ENCODE assay signal across 7 cellular contexts in genomic region chr18:62523255-62523588, GRCh38. TPM values are rescaled to one million over a fixed set of nuclear protein-coding genes. Genes with fewer than 3 reads are reported as not detected.
DNase-seq lines count a peak whose midpoint lies in the region; ATAC-seq, FAIRE-seq and TF ChIP-seq lines count a peak whose summit lies in the region.

No MANE protein-coding gene starts in this region.

- no peak overlapping the region for H2BK120ac ChIP-seq in H9 (ENCODE audit: low read depth, low read length, poor library complexity, severe bottlenecking)

- H3K23ac ChIP-seq in H9 (ENCODE audit: insufficient read length, low read depth, low read length) = no peak overlapping the region

- no peak overlapping the region for H4K5ac ChIP-seq in H9 (ENCODE audit: insufficient read length, low read depth, low read length)

- H3K9me1 ChIP-seq in keratinocyte (ENCODE audit: control insufficient read depth, extremely low read depth, insufficient read depth, low read length) = no peaks in the 10 kb centered on the region

- TF ChIP-seq CTCF in H9 (conservative IDR thresholded peaks at IDR 0.05) = no peak
- TF ChIP-seq CTCF in keratinocyte (optimal IDR thresholded peaks at IDR 0.05 in 1 of 3, IDR thresholded peaks at IDR 0.05 in 1 of 3, conservative IDR thresholded peaks at IDR 0.05 in 1 of 3; ENCODE audit: extremely low read depth in 1 of 3, insufficient read depth in 2 of 3, low read length in 3 of 3) = no peak

- no peaks in the 10 kb centered on the region for H3K79me1 ChIP-seq in H9 (ENCODE audit: insufficient read depth, low read depth, low read length, poor library complexity, severe bottlenecking)

- H3K4me2 ChIP-seq in H9 (ENCODE audit: insufficient read depth, insufficient read length, low read length) = peak overlapping the region; percentile 83
- H3K4me2 ChIP-seq in keratinocyte (ENCODE audit: control insufficient read depth, extremely low read depth, insufficient read depth, low read depth, low read length) = no peak overlapping the region

- CTCF ChIA-PET in activated CD4-positive, alpha-beta memory T cell treated with anti-CD3 and anti-CD28 coated beads for 36 hours (lab: Charles Lee) = interaction anchor here (1.0 to 2.3 kb wide), 3 partner anchors 61 to 98 kb away, joined by 4 to 20 read pairs (median 5); no protein-coding TSS in a partner anchor

- no peak overlapping the region for H2BK20ac ChIP-seq in H9 (ENCODE audit: low read depth, low read length, poor library complexity, severe bottlenecking)

- H2AK5ac ChIP-seq in H9 (ENCODE audit: insufficient read length, low read length) = no peak overlapping the region

- H3K36me3 ChIP-seq in keratinocyte (ENCODE audit: control insufficient read depth in 2 of 2, extremely low read depth in 1 of 2, insufficient read depth in 2 of 2, low read length in 2 of 2) = no peaks in the 10 kb centered on the region

- peaks cover 39% of the 10 kb centered on the region for H3K27me3 Mint-ChIP-seq in H9 (ENCODE audit: low read depth)
- no peaks in the 10 kb centered on the region for H3K27me3 Mint-ChIP-seq in activated CD4-positive, alpha-beta memory T cell treated with anti-CD3 and anti-CD28 coated beads for 36 hours

- no peak for ATAC-seq in HG03139 (IDR thresholded peaks at IDR 0.05; ENCODE audit: unreplicated experiment)

- no peaks in the 10 kb centered on the region for H3K9me3 ChIP-seq in H9 (ENCODE audit: control insufficient read depth, low read depth, low read length)
- no peaks in the 10 kb centered on the region for H3K9me3 ChIP-seq in keratinocyte (ENCODE audit: control insufficient read depth, low read depth, low read length)

- H3K9ac ChIP-seq in H9 (ENCODE audit: extremely low read depth, insufficient read length, low read length) (no peak overlapping the region), keratinocyte (ENCODE audit: control insufficient read depth, extremely low read depth, insufficient read depth, low read length) (peak overlapping the region; percentile 94)

- H3T11ph ChIP-seq in H9 (ENCODE audit: low read length) = no peak overlapping the region

- H3K27me3 ChIP-seq in H9 (ENCODE audit: insufficient read depth, low read length) (peaks cover 9% of the 10 kb centered on the region; the same call in 1 of the 2 replicates), keratinocyte (ENCODE audit: control insufficient read depth, extremely low read depth, insufficient read depth, low read length) (no peaks in the 10 kb centered on the region)

- H4K91ac ChIP-seq in H9 (ENCODE audit: insufficient read length, low read depth, low read length) = no peak overlapping the region

- H2BK15ac ChIP-seq in H9 (ENCODE audit: low read depth, low read length) = no peak overlapping the region

- H4K8ac ChIP-seq in H9 (replicated peaks; ENCODE audit: insufficient read length, low read depth, low read length) = no peak overlapping the region

- H3K18ac ChIP-seq in H9 (ENCODE audit: insufficient read length, low read depth, low read length) = no peak overlapping the region

- dilution Hi-C loops in keratinocyte (cut with MboI; ENCODE audit: extremely low pct_ligation_motif_present, low sequenced_read_pairs) = no loop called here

- H3K79me2 ChIP-seq in H9 (ENCODE audit: insufficient read depth, low read length) = 0 out of 2 replicates have a peak, but pooled peaks cover 2% of the 10 kb centered on the region
- H3K79me2 ChIP-seq in keratinocyte (ENCODE audit: control insufficient read depth, insufficient read depth, low read length) = peaks cover 48% of the 10 kb centered on the region

- peaks cover 0 to 2% of the 10 kb centered on the region in 2 experiments; a peak in 1 of 5 replicates for H3K9me3 Mint-ChIP-seq in H9
- no peaks in the 10 kb centered on the region for H3K9me3 Mint-ChIP-seq in activated CD4-positive, alpha-beta memory T cell treated with anti-CD3 and anti-CD28 coated beads for 36 hours

- peaks cover 0 to 3% (median 2%) of the 10 kb centered on the region in 3 experiments; a peak in 3 of 7 replicates for H3K36me3 Mint-ChIP-seq in H9 (ENCODE audit: insufficient read depth in 1 of 3, low read depth in 3 of 3)
- peaks cover 13% of the 10 kb centered on the region for H3K36me3 Mint-ChIP-seq in activated CD4-positive, alpha-beta memory T cell treated with anti-CD3 and anti-CD28 coated beads for 36 hours

- H3K27ac Mint-ChIP-seq in H9 = no peak overlapping the region
- no peak overlapping the region for H3K27ac Mint-ChIP-seq in activated CD4-positive, alpha-beta memory T cell treated with anti-CD3 and anti-CD28 coated beads for 36 hours

- no peak overlapping the region for H3K14ac ChIP-seq in H9 (ENCODE audit: insufficient read depth, low read length)

- H2AFZ ChIP-seq in H9 (ENCODE audit: low read length) = no peak overlapping the region
- no peak overlapping the region for H2AFZ ChIP-seq in keratinocyte (ENCODE audit: control insufficient read depth, low read length)

- no peaks in the 10 kb centered on the region for H4K20me1 ChIP-seq in H9 (ENCODE audit: control insufficient read depth, insufficient read depth, insufficient read length)
- no peaks in the 10 kb centered on the region for H4K20me1 ChIP-seq in keratinocyte (ENCODE audit: control insufficient read depth, extremely low read depth, insufficient read depth, low read length)

- peak overlapping the region in 2 of 3 experiments; percentile 69 to 79 for H3K4me3 ChIP-seq in keratinocyte (ENCODE audit: control insufficient read depth in 2 of 3, extremely low read depth in 1 of 3, insufficient read depth in 2 of 3, low read depth in 1 of 3, low read length in 3 of 3)

- POLR2A ChIA-PET in activated CD4-positive, alpha-beta memory T cell treated with anti-CD3 and anti-CD28 coated beads for 36 hours (lab: Charles Lee) = interaction anchor here (0.9 to 3.5 kb wide), 9 partner anchors 10 to 841 kb away, joined by 3 to 23 read pairs (median 3); no protein-coding TSS in a partner anchor

- intact Hi-C loops in activated CD4-positive, alpha-beta memory T cell treated with anti-CD3 and anti-CD28 coated beads for 36 hours (cut with micrococcal nuclease) = loop anchor here (2.0 to 10.0 kb wide), 4 partner anchors 192 to 900 kb away; partner anchors contain the start of genes KDSR, PHLPP1 and VPS4B

- H2BK5ac ChIP-seq in H9 (ENCODE audit: insufficient read length, low read length) = no peak overlapping the region

- H3K27ac ChIP-seq in H9 (ENCODE audit: insufficient read length, low read depth, low read length) (no peak overlapping the region), keratinocyte (ENCODE audit: control insufficient read depth, insufficient read depth, low read length) (peak overlapping the region; percentile 81), substantia nigra (ENCODE audit: low read depth, low read length, poor library complexity, severe bottlenecking) (peak overlapping the region; percentile 92)

- H3K4ac ChIP-seq in H9 (ENCODE audit: low read depth, low read length) = no peak overlapping the region

- no peak overlapping the region for H3K56ac ChIP-seq in H9 (ENCODE audit: insufficient read length, low read depth, low read length)

- peaks cover 4% of the 10 kb centered on the region; the same call in 1 of the 2 replicates for H3K4me1 ChIP-seq in H9 (ENCODE audit: insufficient read depth, low read length)
- H3K4me1 ChIP-seq in keratinocyte (ENCODE audit: control insufficient read depth, extremely low read depth, insufficient read depth, low read length) = peaks cover 22% of the 10 kb centered on the region

- peak overlapping the region in 1 of 2 experiments; percentile 24; a peak in 1 of 5 replicates for H3K4me3 Mint-ChIP-seq in H9
- H3K4me3 Mint-ChIP-seq in activated CD4-positive, alpha-beta memory T cell treated with anti-CD3 and anti-CD28 coated beads for 36 hours = peak overlapping the region; percentile 67

- DNase-seq in H9 (no peak), keratinocyte (ENCODE audit: low read depth, low spot score) (no peak), substantia nigra (lab: John Stamatoyannopoulos, UW) (no peak), NCI-H774 (lab: John Stamatoyannopoulos, UW) (no peak)
- DNase-seq in activated CD4-positive, alpha-beta memory T cell treated with anti-CD3 and anti-CD28 coated beads for 36 hours = no peak
- DNase-seq in activated CD4-positive, alpha-beta T cell treated with anti-CD3 and anti-CD28 coated beads, Interleukin-2, amount 50 U/mL, for 1 hour = no peak

- no peak for FAIRE-seq in keratinocyte (lab: Jason Lieb, UNC)

- peaks cover 26 to 38% of the 10 kb centered on the region in 2 experiments for H3K4me1 Mint-ChIP-seq in H9
- peaks cover 21% of the 10 kb centered on the region for H3K4me1 Mint-ChIP-seq in activated CD4-positive, alpha-beta memory T cell treated with anti-CD3 and anti-CD28 coated beads for 36 hours (ENCODE audit: low read depth)

- WGBS in H9 (ENCODE audit: extremely low coverage, insufficient read length, low lambda C conversion rate) = no CpG with 5 or more reads among the region's 62 CpGs

- H2BK12ac ChIP-seq in H9 (ENCODE audit: insufficient read length, low read depth, low read length) = no peak overlapping the region

- H3K23me2 ChIP-seq in H9 (ENCODE audit: insufficient read length, low read depth, low read length, poor library complexity, severe bottlenecking) = peaks cover 13% of the 10 kb centered on the region

RNA-seq across cellular contexts. Expression of gene ZCCHC2, which starts 0.4 kb away (rescaled TPM):
- total RNA-seq in H9 (2021) = 12.1 and 12.4 TPM in 2 replicates
- total RNA-seq in activated CD4-positive, alpha-beta memory T cell treated with anti-CD3 and anti-CD28 coated beads for 36 hours = 10 to 100 TPM; 24.9 to 27.5 TPM
- 12.9 to 15.3 TPM (median 14.1 TPM) in 3 replicates for polyA plus RNA-seq in keratinocyte
- 21.1 TPM for polyA plus RNA-seq in keratinocyte (2011; ENCODE audit: low read depth)
- polyA plus RNA-seq in keratinocyte (2011; cell fraction: cytosol; rRNA removed) = 7.0 and 11.5 TPM in 2 replicates
- 23.1 and 23.7 TPM in 2 replicates for polyA plus RNA-seq in keratinocyte (2011; cell fraction: nucleus; rRNA removed)
- 9.5 and 9.9 TPM in 2 replicates for polyA plus RNA-seq in keratinocyte (2012; ENCODE audit: low replicate concordance)
- polyA minus RNA-seq in keratinocyte = 32.2 to 38.2 TPM (median 32.3 TPM) in 3 replicates
- 12.7 TPM for polyA minus RNA-seq in keratinocyte (2011; cell fraction: cytosol; rRNA and poly(A)+ RNA removed)
- polyA minus RNA-seq in keratinocyte (2011; cell fraction: nucleus; rRNA and poly(A)+ RNA removed) = 19.5 and 36.0 TPM in 2 replicates
